Comparison of ENCODE assay signal across 9 cellular contexts in the genomic region with DNA sequence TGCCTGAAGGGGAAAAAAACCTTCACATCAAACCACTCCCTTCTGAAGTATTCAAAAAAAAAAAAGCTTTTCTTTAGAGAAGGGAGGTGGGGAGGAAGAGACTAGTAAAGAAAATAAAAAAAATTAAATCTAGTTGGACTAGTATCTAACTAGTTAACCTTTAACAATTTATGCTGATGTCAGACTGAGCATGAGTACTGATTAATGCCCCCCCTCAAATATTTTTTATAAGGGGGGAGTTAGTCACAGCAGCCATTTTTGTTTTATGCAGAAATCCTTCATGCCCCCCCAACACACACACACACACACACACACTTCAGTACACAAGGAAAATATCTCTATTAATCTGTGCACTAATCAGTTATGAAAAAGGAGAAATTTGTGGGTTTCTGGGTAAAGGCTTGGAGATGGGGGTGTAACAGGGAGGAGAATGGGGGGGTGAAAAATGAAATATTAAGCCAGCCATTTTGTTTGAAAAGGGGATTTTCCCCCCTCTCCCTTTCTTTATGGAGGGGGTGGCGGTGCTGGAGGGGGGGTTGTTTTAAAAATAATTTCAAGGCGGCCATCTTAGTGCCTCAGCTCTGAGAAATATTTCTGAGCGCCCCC. TPM values are rescaled to one million over a fixed set of nuclear protein-coding genes. Genes with fewer than 3 reads are reported as not detected.
A peak's percentile ranks its signal among the peaks of the same experiment; 100 is the strongest.
DNase-seq lines count a peak whose midpoint lies in the region; ATAC-seq and TF ChIP-seq lines count a peak whose summit lies in the region.
"Had no signal": no experiment of that assay in that cellular context is flagged by ENCODE, and none has a peak within 500 bp of the region (broad histone marks: within the 10 kb centered on the region; RNA-seq: fewer than 3 reads in every experiment).

No MANE protein-coding gene starts in this region.

- no peak for ATAC-seq in activated CD4-positive, alpha-beta T cell treated with anti-CD3 and anti-CD28 coated beads for 36 hours
- ATAC-seq in RWPE2 (ENCODE audit: low read depth) (no peak), GM21786 (IDR thresholded peaks at IDR 0.05; ENCODE audit: unreplicated experiment) (no peak), GM21390 (IDR thresholded peaks at IDR 0.05; ENCODE audit: unreplicated experiment) (no peak), GM21737 (IDR thresholded peaks at IDR 0.05; ENCODE audit: unreplicated experiment) (no peak)

- H3K27ac ChIP-seq in RWPE2 (ENCODE audit: poor library complexity, severe bottlenecking) (peak overlapping the region; percentile 94), brain microvascular endothelial cell (peak overlapping the region; percentile 32), muscle layer of duodenum (ENCODE audit: low read length) (peak overlapping the region; percentile 54)

- peak overlapping the region; percentile 12 for H3K4me3 ChIP-seq in RWPE2 (ENCODE audit: severe bottlenecking)
- H3K4me3 ChIP-seq in brain microvascular endothelial cell (ENCODE audit: low read depth, low read length) = peak overlapping the region; percentile 67
- peak overlapping the region in 1 of 2 donors; percentile 18 for H3K4me3 ChIP-seq in muscle layer of duodenum (ENCODE audit: low read depth in 1 of 2, low read length in 2 of 2)

- POLR2A ChIA-PET in activated CD4-positive, alpha-beta T cell treated with anti-CD3 and anti-CD28 coated beads for 36 hours (lab: Charles Lee) = interaction anchor here (0.6 to 1.0 kb wide), 2 partner anchors 10 to 313 kb away, joined by 3 to 4 read pairs; no protein-coding TSS in a partner anchor

- peak overlapping the region; percentile 90 for H3K27ac Mint-ChIP-seq in activated CD4-positive, alpha-beta T cell treated with anti-CD3 and anti-CD28 coated beads for 36 hours

- CTCF ChIA-PET in activated CD4-positive, alpha-beta T cell treated with anti-CD3 and anti-CD28 coated beads for 36 hours (lab: Charles Lee) = interaction anchor here (0.7 to 1.8 kb wide), 2 partner anchors 27 to 133 kb away, joined by 3 to 7 read pairs; a partner anchor contains a TSS

- H3K27me3 Mint-ChIP-seq in activated CD4-positive, alpha-beta T cell treated with anti-CD3 and anti-CD28 coated beads for 36 hours = no peaks in the 10 kb centered on the region
- H3K27me3 Mint-ChIP-seq: central memory CD8-positive, alpha-beta T cell had no signal

- no peaks in the 10 kb centered on the region for H3K9me3 Mint-ChIP-seq in activated CD4-positive, alpha-beta T cell treated with anti-CD3 and anti-CD28 coated beads for 36 hours (ENCODE audit: low read depth)
- H3K9me3 Mint-ChIP-seq: central memory CD8-positive, alpha-beta T cell had no signal

- H3K36me3 Mint-ChIP-seq in activated CD4-positive, alpha-beta T cell treated with anti-CD3 and anti-CD28 coated beads for 36 hours (ENCODE audit: low read depth) = peaks cover 8% of the 10 kb centered on the region

- H3K36me3 ChIP-seq in RWPE2 (ENCODE audit: low read depth) (peaks cover 33% of the 10 kb centered on the region), brain microvascular endothelial cell (replicated peaks) (peaks cover 10% of the 10 kb centered on the region), muscle layer of duodenum (ENCODE audit: control insufficient read depth in 1 of 2, insufficient read depth in 2 of 2, low read length in 2 of 2) (peaks cover 6 to 9% of the 10 kb centered on the region in 2 donors)

- H3K4me1 ChIP-seq in RWPE2 (ENCODE audit: insufficient read depth, poor library complexity, severe bottlenecking) (peaks cover 21% of the 10 kb centered on the region), muscle layer of duodenum (ENCODE audit: control insufficient read depth in 1 of 2, insufficient read depth in 2 of 2, low read length in 2 of 2) (peaks cover 37 to 56% of the 10 kb centered on the region in 2 donors)

- in situ Hi-C loops in brain microvascular endothelial cell (cut with HindIII; ENCODE audit: low pct_ligation_motif_present, low sequenced_read_pairs) = no loop called here

- H3K4me3 Mint-ChIP-seq in activated CD4-positive, alpha-beta T cell treated with anti-CD3 and anti-CD28 coated beads for 36 hours = peak overlapping the region; percentile 66
- H3K4me3 Mint-ChIP-seq: central memory CD8-positive, alpha-beta T cell had no signal

- intact Hi-C loops in activated CD4-positive, alpha-beta T cell treated with anti-CD3 and anti-CD28 coated beads for 36 hours (cut with DNase I, micrococcal nuclease) = loop anchor here in 1 of 2 experiments (5.0 kb wide), 1 partner anchor 233 kb away; a partner anchor contains a TSS

- peak; percentile 66 for DNase-seq in activated CD4-positive, alpha-beta T cell treated with anti-CD3 and anti-CD28 coated beads for 36 hours
- DNase-seq in activated CD4-positive, alpha-beta T cell treated with anti-CD3 and anti-CD28 coated beads for 1 hour = no peak
- no peak for DNase-seq in RWPE2 (ENCODE audit: low spot score)
- DNase-seq in brain microvascular endothelial cell = no peak

- no peak for TF ChIP-seq CTCF in RWPE2 (IDR thresholded peaks at IDR 0.05; ENCODE audit: poor library complexity, severe bottlenecking)
- no peak for TF ChIP-seq CTCF in brain microvascular endothelial cell (IDR thresholded peaks at IDR 0.05; ENCODE audit: low read depth, low read length, missing control alignments)

- H3K4me1 Mint-ChIP-seq in activated CD4-positive, alpha-beta T cell treated with anti-CD3 and anti-CD28 coated beads for 36 hours = peaks cover 1% of the 10 kb centered on the region
- H3K4me1 Mint-ChIP-seq: central memory CD8-positive, alpha-beta T cell had no signal

- no peaks in the 10 kb centered on the region for H3K9me3 ChIP-seq in RWPE2 (ENCODE audit: severe bottlenecking)
- H3K9me3 ChIP-seq in muscle layer of duodenum (ENCODE audit: control insufficient read depth in 1 of 2, low read length in 2 of 2) = no peaks in the 10 kb centered on the region

- H3K27me3 ChIP-seq in RWPE2 (ENCODE audit: insufficient read depth, poor library complexity, severe bottlenecking) = no peaks in the 10 kb centered on the region
- H3K27me3 ChIP-seq in brain microvascular endothelial cell (replicated peaks) = no peaks in the 10 kb centered on the region
- H3K27me3 ChIP-seq in muscle layer of duodenum (ENCODE audit: low read depth, low read length) = no peaks in the 10 kb centered on the region

RNA-seq across cellular contexts. Expression of a gene that starts 4.7 kb away (rescaled TPM):
- 100 to 1,000 TPM; 145 to 161 TPM for total RNA-seq in activated CD4-positive, alpha-beta T cell treated with anti-CD3 and anti-CD28 coated beads for 36 hours

RNA-seq across cellular contexts. Expression of a gene that starts 26.1 kb away (rescaled TPM):
- total RNA-seq in activated CD4-positive, alpha-beta T cell treated with anti-CD3 and anti-CD28 coated beads for 36 hours = 10 to 100 TPM; 12.5 to 12.6 TPM

RNA-seq across cellular contexts. Expression of a gene that starts 26.5 kb away (rescaled TPM):
- 10 to 100 TPM; 64.7 to 79.8 TPM for total RNA-seq in activated CD4-positive, alpha-beta T cell treated with anti-CD3 and anti-CD28 coated beads for 36 hours

RNA-seq across cellular contexts. Expression of a gene that starts 29.0 kb away (rescaled TPM):
- 1 to 10 TPM; 3.5 to 5.6 TPM for total RNA-seq in activated CD4-positive, alpha-beta T cell treated with anti-CD3 and anti-CD28 coated beads for 36 hours

RNA-seq across cellular contexts. Expression of a gene that starts 32.2 kb away (rescaled TPM):
- total RNA-seq in activated CD4-positive, alpha-beta T cell treated with anti-CD3 and anti-CD28 coated beads for 36 hours = 1 to 10 TPM; 3.8 to 5.6 TPM

Comparison
In these comparisons a context has a peak if more than half of its experiments do, and no peak if none do; other contexts are left out.
1. H3K27ac ChIP-seq: peak in every context shown above with its lines; median percentile 94 in RWPE2; 54 in muscle layer of duodenum; 32 in brain microvascular endothelial cell.